ENCODE assay signal across 1 cellular context in the genomic region with DNA sequence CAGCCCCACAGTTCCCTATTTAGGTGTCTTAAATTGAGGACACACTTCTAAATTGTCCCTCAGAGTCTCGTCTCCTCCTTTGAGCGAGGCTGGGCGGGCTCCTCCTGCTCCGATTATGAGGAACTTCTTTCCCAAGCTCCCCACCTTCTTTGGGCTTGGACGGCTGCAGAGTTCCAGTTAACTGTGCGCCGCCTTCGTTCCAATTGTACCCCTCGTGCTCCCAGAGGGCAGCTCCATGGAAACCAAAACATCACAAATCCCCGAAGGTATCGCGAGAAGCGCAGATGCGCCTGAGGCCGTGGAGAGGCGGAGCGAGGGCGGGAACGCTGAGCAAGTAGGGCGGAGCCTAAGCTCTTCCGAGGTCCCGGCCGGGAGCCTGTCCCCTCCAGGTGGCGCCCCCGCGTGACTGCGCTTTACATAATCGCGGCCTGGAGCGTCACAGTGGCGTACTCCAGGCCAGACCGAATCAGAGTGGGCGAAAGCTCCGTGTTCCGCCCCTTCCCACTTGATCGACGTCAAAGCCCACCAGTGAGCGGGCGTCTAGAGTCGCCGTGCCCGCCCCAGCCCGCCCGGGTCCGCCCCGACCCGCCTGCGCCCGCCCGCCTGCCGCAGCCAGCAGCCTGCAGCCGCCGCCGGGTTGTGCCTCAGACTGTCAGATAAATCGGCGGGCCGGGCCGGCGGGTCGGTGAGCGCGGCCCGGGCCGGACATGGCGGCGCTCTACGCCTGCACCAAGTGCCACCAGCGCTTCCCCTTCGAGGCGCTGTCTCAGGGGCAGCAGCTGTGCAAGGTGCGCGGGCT.
A peak's percentile ranks its signal among the peaks of the same experiment; 100 is the strongest.
TF ChIP-seq lines count a peak whose summit lies in the region.

FAM76A (plus strand) TSS at position 588 of the 799 bp plus-strand sequence; CDS start at position 708, 120 bp downstream.

TF ChIP-seq in K562, 482 proteins besides CTCF, POLR2A, EP300 and RAD21 (continued from another document and continues in another):
- TF ChIP-seq, protein P1, sequence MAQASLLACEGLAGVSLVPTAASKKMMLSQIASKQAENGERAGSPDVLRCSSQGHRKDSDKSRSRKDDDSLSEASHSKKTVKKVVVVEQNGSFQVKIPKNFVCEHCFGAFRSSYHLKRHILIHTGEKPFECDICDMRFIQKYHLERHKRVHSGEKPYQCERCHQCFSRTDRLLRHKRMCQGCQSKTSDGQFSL (CRISPR knock-in tag; IDR thresholded peaks at IDR 0.05): no peak
- TF ChIP-seq, protein P1 (tag; IDR thresholded peaks at IDR 0.05): no peak
- TF ChIP-seq POLR2AphosphoS2 (IDR thresholded peaks at IDR 0.05; ENCODE audit: low read length) (no peak), STAG1 (CRISPR knock-in tag; IDR thresholded peaks at IDR 0.05; ENCODE audit: borderline replicate concordance) (no peak), ZNF133 (CRISPR knock-in tag; IDR thresholded peaks at IDR 0.05) (no peak), CAMTA2 (CRISPR knock-in tag; conservative IDR thresholded peaks at IDR 0.05) (no peak), TRIM25 (IDR thresholded peaks at IDR 0.05; ENCODE audit: borderline replicate concordance) (no peak), ARHGAP35 (IDR thresholded peaks at IDR 0.05; ENCODE audit: partially characterized antibody) (peak; percentile 93), IRF2 (CRISPR knock-in tag; IDR thresholded peaks at IDR 0.05) (no peak), RFX5 (IDR thresholded peaks at IDR 0.05; ENCODE audit: low read depth, low read length) (peak; percentile 62; the same call in 1 of the 2 replicates), CREB1 (IDR thresholded peaks at IDR 0.05) (peak; percentile 99), CREB1 (CRISPR knock-in tag; IDR thresholded peaks at IDR 0.05) (peak; percentile 97), MXD1 (CRISPR knock-in tag; IDR thresholded peaks at IDR 0.05; ENCODE audit: borderline replicate concordance, poor library complexity, severe bottlenecking) (peak; percentile 13), KLF6 (CRISPR knock-in tag; IDR thresholded peaks at IDR 0.05; ENCODE audit: borderline replicate concordance) (no peak), KLF13 (tag; IDR thresholded peaks at IDR 0.05; ENCODE audit: borderline replicate concordance, low read depth) (no peak), NR4A1 (CRISPR knock-in tag; IDR thresholded peaks at IDR 0.05) (no peak), NR4A1 (tag; IDR thresholded peaks at IDR 0.05) (0 out of 2 replicates have a peak, but pooled peaks have one; percentile 37), NR2C1 (IDR thresholded peaks at IDR 0.05) (no peak), NR2C1 (tag; IDR thresholded peaks at IDR 0.05) (no peak), POLR2G (IDR thresholded peaks at IDR 0.05; ENCODE audit: low read depth, low read length) (peak; percentile 93), MYC (IDR thresholded peaks at IDR 0.05; ENCODE audit: low read depth, low read length) (peak; percentile 81), MYC (CRISPR knock-in tag; IDR thresholded peaks at IDR 0.05; ENCODE audit: borderline replicate concordance, low read depth) (no peak)
- TF ChIP-seq, protein P2, sequence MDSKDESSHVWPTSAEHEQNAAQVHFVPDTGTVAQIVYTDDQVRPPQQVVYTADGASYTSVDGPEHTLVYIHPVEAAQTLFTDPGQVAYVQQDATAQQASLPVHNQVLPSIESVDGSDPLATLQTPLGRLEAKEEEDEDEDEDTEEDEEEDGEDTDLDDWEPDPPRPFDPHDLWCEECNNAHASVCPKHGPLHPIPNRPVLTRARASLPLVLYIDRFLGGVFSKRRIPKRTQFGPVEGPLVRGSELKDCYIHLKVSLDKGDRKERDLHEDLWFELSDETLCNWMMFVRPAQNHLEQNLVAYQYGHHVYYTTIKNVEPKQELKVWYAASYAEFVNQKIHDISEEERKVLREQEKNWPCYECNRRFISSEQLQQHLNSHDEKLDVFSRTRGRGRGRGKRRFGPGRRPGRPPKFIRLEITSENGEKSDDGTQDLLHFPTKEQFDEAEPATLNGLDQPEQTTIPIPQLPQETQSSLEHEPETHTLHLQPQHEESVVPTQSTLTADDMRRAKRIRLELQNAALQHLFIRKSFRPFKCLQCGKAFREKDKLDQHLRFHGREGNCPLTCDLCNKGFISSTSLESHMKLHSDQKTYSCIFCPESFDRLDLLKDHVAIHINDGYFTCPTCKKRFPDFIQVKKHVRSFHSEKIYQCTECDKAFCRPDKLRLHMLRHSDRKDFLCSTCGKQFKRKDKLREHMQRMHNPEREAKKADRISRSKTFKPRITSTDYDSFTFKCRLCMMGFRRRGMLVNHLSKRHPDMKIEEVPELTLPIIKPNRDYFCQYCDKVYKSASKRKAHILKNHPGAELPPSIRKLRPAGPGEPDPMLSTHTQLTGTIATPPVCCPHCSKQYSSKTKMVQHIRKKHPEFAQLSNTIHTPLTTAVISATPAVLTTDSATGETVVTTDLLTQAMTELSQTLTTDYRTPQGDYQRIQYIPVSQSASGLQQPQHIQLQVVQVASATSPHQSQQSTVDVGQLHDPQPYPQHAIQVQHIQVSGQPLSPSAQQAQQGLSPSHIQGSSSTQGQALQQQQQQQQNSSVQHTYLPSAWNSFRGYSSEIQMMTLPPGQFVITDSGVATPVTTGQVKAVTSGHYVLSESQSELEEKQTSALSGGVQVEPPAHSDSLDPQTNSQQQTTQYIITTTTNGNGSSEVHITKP (IDR thresholded peaks at IDR 0.05; ENCODE audit: partially characterized antibody): no peak
- TF ChIP-seq, protein P3, sequence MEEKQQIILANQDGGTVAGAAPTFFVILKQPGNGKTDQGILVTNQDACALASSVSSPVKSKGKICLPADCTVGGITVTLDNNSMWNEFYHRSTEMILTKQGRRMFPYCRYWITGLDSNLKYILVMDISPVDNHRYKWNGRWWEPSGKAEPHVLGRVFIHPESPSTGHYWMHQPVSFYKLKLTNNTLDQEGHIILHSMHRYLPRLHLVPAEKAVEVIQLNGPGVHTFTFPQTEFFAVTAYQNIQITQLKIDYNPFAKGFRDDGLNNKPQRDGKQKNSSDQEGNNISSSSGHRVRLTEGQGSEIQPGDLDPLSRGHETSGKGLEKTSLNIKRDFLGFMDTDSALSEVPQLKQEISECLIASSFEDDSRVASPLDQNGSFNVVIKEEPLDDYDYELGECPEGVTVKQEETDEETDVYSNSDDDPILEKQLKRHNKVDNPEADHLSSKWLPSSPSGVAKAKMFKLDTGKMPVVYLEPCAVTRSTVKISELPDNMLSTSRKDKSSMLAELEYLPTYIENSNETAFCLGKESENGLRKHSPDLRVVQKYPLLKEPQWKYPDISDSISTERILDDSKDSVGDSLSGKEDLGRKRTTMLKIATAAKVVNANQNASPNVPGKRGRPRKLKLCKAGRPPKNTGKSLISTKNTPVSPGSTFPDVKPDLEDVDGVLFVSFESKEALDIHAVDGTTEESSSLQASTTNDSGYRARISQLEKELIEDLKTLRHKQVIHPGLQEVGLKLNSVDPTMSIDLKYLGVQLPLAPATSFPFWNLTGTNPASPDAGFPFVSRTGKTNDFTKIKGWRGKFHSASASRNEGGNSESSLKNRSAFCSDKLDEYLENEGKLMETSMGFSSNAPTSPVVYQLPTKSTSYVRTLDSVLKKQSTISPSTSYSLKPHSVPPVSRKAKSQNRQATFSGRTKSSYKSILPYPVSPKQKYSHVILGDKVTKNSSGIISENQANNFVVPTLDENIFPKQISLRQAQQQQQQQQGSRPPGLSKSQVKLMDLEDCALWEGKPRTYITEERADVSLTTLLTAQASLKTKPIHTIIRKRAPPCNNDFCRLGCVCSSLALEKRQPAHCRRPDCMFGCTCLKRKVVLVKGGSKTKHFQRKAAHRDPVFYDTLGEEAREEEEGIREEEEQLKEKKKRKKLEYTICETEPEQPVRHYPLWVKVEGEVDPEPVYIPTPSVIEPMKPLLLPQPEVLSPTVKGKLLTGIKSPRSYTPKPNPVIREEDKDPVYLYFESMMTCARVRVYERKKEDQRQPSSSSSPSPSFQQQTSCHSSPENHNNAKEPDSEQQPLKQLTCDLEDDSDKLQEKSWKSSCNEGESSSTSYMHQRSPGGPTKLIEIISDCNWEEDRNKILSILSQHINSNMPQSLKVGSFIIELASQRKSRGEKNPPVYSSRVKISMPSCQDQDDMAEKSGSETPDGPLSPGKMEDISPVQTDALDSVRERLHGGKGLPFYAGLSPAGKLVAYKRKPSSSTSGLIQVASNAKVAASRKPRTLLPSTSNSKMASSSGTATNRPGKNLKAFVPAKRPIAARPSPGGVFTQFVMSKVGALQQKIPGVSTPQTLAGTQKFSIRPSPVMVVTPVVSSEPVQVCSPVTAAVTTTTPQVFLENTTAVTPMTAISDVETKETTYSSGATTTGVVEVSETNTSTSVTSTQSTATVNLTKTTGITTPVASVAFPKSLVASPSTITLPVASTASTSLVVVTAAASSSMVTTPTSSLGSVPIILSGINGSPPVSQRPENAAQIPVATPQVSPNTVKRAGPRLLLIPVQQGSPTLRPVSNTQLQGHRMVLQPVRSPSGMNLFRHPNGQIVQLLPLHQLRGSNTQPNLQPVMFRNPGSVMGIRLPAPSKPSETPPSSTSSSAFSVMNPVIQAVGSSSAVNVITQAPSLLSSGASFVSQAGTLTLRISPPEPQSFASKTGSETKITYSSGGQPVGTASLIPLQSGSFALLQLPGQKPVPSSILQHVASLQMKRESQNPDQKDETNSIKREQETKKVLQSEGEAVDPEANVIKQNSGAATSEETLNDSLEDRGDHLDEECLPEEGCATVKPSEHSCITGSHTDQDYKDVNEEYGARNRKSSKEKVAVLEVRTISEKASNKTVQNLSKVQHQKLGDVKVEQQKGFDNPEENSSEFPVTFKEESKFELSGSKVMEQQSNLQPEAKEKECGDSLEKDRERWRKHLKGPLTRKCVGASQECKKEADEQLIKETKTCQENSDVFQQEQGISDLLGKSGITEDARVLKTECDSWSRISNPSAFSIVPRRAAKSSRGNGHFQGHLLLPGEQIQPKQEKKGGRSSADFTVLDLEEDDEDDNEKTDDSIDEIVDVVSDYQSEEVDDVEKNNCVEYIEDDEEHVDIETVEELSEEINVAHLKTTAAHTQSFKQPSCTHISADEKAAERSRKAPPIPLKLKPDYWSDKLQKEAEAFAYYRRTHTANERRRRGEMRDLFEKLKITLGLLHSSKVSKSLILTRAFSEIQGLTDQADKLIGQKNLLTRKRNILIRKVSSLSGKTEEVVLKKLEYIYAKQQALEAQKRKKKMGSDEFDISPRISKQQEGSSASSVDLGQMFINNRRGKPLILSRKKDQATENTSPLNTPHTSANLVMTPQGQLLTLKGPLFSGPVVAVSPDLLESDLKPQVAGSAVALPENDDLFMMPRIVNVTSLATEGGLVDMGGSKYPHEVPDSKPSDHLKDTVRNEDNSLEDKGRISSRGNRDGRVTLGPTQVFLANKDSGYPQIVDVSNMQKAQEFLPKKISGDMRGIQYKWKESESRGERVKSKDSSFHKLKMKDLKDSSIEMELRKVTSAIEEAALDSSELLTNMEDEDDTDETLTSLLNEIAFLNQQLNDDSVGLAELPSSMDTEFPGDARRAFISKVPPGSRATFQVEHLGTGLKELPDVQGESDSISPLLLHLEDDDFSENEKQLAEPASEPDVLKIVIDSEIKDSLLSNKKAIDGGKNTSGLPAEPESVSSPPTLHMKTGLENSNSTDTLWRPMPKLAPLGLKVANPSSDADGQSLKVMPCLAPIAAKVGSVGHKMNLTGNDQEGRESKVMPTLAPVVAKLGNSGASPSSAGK (IDR thresholded peaks at IDR 0.05): peak; percentile 100
- TF ChIP-seq, protein P4, sequence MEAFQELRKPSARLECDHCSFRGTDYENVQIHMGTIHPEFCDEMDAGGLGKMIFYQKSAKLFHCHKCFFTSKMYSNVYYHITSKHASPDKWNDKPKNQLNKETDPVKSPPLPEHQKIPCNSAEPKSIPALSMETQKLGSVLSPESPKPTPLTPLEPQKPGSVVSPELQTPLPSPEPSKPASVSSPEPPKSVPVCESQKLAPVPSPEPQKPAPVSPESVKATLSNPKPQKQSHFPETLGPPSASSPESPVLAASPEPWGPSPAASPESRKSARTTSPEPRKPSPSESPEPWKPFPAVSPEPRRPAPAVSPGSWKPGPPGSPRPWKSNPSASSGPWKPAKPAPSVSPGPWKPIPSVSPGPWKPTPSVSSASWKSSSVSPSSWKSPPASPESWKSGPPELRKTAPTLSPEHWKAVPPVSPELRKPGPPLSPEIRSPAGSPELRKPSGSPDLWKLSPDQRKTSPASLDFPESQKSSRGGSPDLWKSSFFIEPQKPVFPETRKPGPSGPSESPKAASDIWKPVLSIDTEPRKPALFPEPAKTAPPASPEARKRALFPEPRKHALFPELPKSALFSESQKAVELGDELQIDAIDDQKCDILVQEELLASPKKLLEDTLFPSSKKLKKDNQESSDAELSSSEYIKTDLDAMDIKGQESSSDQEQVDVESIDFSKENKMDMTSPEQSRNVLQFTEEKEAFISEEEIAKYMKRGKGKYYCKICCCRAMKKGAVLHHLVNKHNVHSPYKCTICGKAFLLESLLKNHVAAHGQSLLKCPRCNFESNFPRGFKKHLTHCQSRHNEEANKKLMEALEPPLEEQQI (IDR thresholded peaks at IDR 0.05): no peak
- TF ChIP-seq, protein P5, sequence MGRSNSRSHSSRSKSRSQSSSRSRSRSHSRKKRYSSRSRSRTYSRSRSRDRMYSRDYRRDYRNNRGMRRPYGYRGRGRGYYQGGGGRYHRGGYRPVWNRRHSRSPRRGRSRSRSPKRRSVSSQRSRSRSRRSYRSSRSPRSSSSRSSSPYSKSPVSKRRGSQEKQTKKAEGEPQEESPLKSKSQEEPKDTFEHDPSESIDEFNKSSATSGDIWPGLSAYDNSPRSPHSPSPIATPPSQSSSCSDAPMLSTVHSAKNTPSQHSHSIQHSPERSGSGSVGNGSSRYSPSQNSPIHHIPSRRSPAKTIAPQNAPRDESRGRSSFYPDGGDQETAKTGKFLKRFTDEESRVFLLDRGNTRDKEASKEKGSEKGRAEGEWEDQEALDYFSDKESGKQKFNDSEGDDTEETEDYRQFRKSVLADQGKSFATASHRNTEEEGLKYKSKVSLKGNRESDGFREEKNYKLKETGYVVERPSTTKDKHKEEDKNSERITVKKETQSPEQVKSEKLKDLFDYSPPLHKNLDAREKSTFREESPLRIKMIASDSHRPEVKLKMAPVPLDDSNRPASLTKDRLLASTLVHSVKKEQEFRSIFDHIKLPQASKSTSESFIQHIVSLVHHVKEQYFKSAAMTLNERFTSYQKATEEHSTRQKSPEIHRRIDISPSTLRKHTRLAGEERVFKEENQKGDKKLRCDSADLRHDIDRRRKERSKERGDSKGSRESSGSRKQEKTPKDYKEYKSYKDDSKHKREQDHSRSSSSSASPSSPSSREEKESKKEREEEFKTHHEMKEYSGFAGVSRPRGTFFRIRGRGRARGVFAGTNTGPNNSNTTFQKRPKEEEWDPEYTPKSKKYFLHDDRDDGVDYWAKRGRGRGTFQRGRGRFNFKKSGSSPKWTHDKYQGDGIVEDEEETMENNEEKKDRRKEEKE (IDR thresholded peaks at IDR 0.05; ENCODE audit: borderline replicate concordance in 1 of 2, control insufficient read depth in 1 of 2, low read depth in 2 of 2, low read length in 1 of 2): no peak
